8 cellular contexts compared by ENCODE assay signal in the genomic region with DNA sequence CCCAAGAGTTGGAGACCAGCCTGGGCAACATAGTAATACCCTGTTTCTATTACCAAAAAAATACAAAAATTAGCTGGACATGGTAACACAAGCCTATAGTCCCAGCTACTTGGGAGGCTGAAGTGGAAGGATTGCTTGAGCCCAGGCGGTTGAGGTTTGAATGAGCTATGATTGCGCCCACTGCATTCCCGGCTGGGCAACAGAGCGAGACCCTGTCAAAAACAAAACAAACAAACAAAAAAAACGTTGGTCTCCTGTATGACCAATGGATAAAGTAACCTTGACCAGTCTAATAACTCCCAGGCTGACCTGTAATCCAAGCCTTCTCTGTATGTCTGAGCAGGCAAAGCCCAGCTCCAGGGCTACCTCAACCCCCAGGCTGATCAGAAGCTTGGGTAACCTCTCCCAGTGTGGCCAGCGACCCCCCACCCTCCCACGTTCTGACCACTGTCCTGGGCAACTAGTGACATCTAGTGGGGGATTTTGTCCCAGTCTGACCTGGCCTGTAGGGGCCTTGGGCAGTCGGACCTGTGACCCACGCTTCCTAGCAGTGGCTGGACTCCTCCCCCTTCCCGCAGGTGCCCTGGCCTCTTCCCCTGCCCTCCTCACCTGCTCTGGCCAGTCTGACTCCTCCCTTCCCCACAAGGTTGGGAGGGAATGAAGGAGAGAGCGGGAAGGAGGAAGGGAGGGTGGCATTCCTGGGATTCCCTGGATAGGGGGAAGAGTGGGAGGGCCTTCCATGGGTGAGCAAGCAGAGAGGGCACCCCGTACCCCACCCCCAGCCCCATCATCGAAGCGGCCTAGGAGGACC. TPM values are rescaled to one million over a fixed set of nuclear protein-coding genes. Genes with fewer than 3 reads are reported as not detected.
DNase-seq lines count a peak whose midpoint lies in the region; ATAC-seq, FAIRE-seq and TF ChIP-seq lines count a peak whose summit lies in the region.

No MANE protein-coding gene starts in this region.

- H3K27ac ChIP-seq in SJSA1 (peak overlapping the region; percentile 82), prostate gland (peak overlapping the region; percentile 89 to 90)

- no peak for FAIRE-seq in GM12892 (lab: Jason Lieb, UNC)

- no peak for TF ChIP-seq POLR2A in prostate gland (IDR thresholded peaks at IDR 0.05)
- TF ChIP-seq POLR2A in GM12892 (IDR thresholded peaks at IDR 0.05; ENCODE audit: low read depth, low read length) = no peak

- H3K27me3 ChIP-seq in H7 (ENCODE audit: control insufficient read depth, insufficient read depth, low read length) = peaks cover 18% of the 10 kb centered on the region
- no peaks in the 10 kb centered on the region for H3K27me3 ChIP-seq in SJSA1 (replicated peaks)
- no peaks in the 10 kb centered on the region for H3K27me3 ChIP-seq in prostate gland (replicated peaks; ENCODE audit: insufficient read depth)

- H3K9me3 ChIP-seq in SJSA1 (replicated peaks) = no peaks in the 10 kb centered on the region
- no peaks in the 10 kb centered on the region for H3K9me3 ChIP-seq in prostate gland

- peak; percentile 97 for DNase-seq in H7
- peak; percentile 79 to 82 for DNase-seq in SJSA1 (ENCODE audit: low read depth in 1 of 2, low spot score in 2 of 2)
- DNase-seq in glomerular visceral epithelial cell (ENCODE audit: extremely low spot score) = peak; percentile 80
- peak; percentile 34 for DNase-seq in prostate gland (ENCODE audit: low spot score)
- DNase-seq in GM12892 (ENCODE audit: insufficient read length) = no peak

- H3K4me3 ChIP-seq in H7 (ENCODE audit: insufficient read depth, low read depth, low read length) (peak overlapping the region; percentile 59), SJSA1 (peak overlapping the region; percentile 76; the same call in 1 of the 2 replicates), prostate gland (peak overlapping the region in 1 of 2 donors; percentile 72)

- H3K4me1 ChIP-seq in SJSA1 (replicated peaks) (peaks cover 34% of the 10 kb centered on the region), prostate gland (replicated peaks) (peaks cover 22% of the 10 kb centered on the region)

- peak in 3 of 4 experiments; percentile 50 to 58 (median 55) for TF ChIP-seq CTCF in prostate gland (IDR thresholded peaks at IDR 0.05)

- 24% methylated on average over 14 of the region's 14 CpGs for WGBS in prostate gland

- H3K36me3 ChIP-seq in H7 (replicated peaks; ENCODE audit: control insufficient read depth, insufficient read depth, low read length) (peaks cover 3% of the 10 kb centered on the region), SJSA1 (peaks cover 23% of the 10 kb centered on the region), prostate gland (no peaks in the 10 kb centered on the region)

- ATAC-seq in HG02840 (IDR thresholded peaks at IDR 0.05; ENCODE audit: low FRiP score, unreplicated experiment) (no peak), HG03108 (IDR thresholded peaks at IDR 0.05; ENCODE audit: unreplicated experiment) (no peak), GM21825 (IDR thresholded peaks at IDR 0.05; ENCODE audit: unreplicated experiment) (no peak)

- intact Hi-C loops in prostate gland (cut with DNase I) = loop anchor here (2.0 kb wide), 1 partner anchor 37 kb away; no protein-coding TSS in a partner anchor

RNA-seq across cellular contexts. Expression of gene BCAM, which starts 1.0 kb away (rescaled TPM):
- total RNA-seq in H7 (2014; rRNA removed; shearing (Covaris generic)) = 23.9 and 24.2 TPM in 2 replicates
- 95.1 and 116 TPM in 2 replicates for total RNA-seq in SJSA1 (2014; rRNA removed; shearing (Covaris generic))
- 100 to 1,000 TPM; 258 to 501 TPM for total RNA-seq in prostate gland
- not detected for polyA plus RNA-seq in GM12892 (2012; ENCODE audit: missing spikeins)

RNA-seq across cellular contexts. Expression of gene CBLC, which starts 30.2 kb away (rescaled TPM):
- 15.3 and 16.3 TPM in 2 replicates for total RNA-seq in H7 (2014; rRNA removed; shearing (Covaris generic))
- not detected in 2 replicates for total RNA-seq in SJSA1 (2014; rRNA removed; shearing (Covaris generic))
- 10 to 100 TPM; 30.1 to 33.6 TPM for total RNA-seq in prostate gland
- not detected for polyA plus RNA-seq in GM12892 (2012; ENCODE audit: missing spikeins)

RNA-seq across cellular contexts. Expression of gene NECTIN2, which starts 38.2 kb away (rescaled TPM):
- total RNA-seq in H7 (2014; rRNA removed; shearing (Covaris generic)) = 152 and 207 TPM in 2 replicates
- 246 and 273 TPM in 2 replicates for total RNA-seq in SJSA1 (2014; rRNA removed; shearing (Covaris generic))
- 100 to 1,000 TPM; 223 to 279 TPM for total RNA-seq in prostate gland
- not detected for polyA plus RNA-seq in GM12892 (2012; ENCODE audit: missing spikeins)

RNA-seq across cellular contexts. Expression of gene BCL3, which starts 59.3 kb away (rescaled TPM):
- total RNA-seq in H7 (2014; rRNA removed; shearing (Covaris generic)) = 7.3 and 8.3 TPM in 2 replicates
- 3.9 and 12.3 TPM in 2 replicates for total RNA-seq in SJSA1 (2014; rRNA removed; shearing (Covaris generic))
- total RNA-seq in prostate gland = 10 to 100 TPM; 22.6 to 44.0 TPM
- 3.3 TPM for polyA plus RNA-seq in GM12892 (2012; ENCODE audit: missing spikeins)

Comparison
In these comparisons a context has a peak if more than half of its experiments do, and no peak if none do; other contexts are left out.
1. RNA of gene CBLC, which starts 30.2 kb away (total RNA-seq): 30.1 to 33.6 TPM in prostate gland and 15.3 to 16.3 TPM in H7; not detected in SJSA1; every median in the first group is over 10 times any median in the second.